In genomic region chr5:144307726-144308125, GRCh38 we compare ENCODE assay signal across 21 cellular contexts.
DNase-seq lines count a peak whose midpoint lies in the region; ATAC-seq and TF ChIP-seq lines count a peak whose summit lies in the region.
"Had no signal": no experiment of that assay in that cellular context is flagged by ENCODE, and none has a peak within 500 bp of the region (broad histone marks: within the 10 kb centered on the region; RNA-seq: fewer than 3 reads in every experiment).

No MANE protein-coding gene starts in this region.

- DNase-seq in Right ventricle myocardium superior (no peak), Right ventricle myocardium inferior (ENCODE audit: missing footprints) (no peak), NCI-H524 treated with DMSO at 0.1 percent for 48 hours (lab: John Stamatoyannopoulos, UW) (peak; percentile 93), hepatocyte (ENCODE audit: low spot score) (peak; percentile 61), posterior cingulate gyrus (no peak)
- no peak for DNase-seq in activated CD4-positive, CD25-positive, alpha-beta regulatory T cell (lab: John Stamatoyannopoulos, UW)
- no peak for DNase-seq in stimulated activated CD4-positive, alpha-beta T cell treated with anti-CD3 and anti-CD28 coated beads, Interleukin-2, amount 100 ng/mL, for 24 hours
- DNase-seq: activated B cell treated with CpG ODN at 0.5 μM for 24 hours; activated CD4-positive, alpha-beta memory T cell treated with anti-CD3 and anti-CD28 coated beads for 36 hours; activated effector memory CD4-positive, alpha-beta T cell treated with anti-CD3 and anti-CD28 coated beads, Interleukin-2, amount 50 U/mL, for 16 hours; activated naive CD8-positive, alpha-beta T cell treated with anti-CD3 and anti-CD28 coated beads, Interleukin-2, amount 50 U/mL, for 24 hours; colonic mucosa; esophagus squamous epithelium; gastrocnemius medialis; IMR-90; mesenchymal stem cell; naive B cell; upper lobe of left lung had no signal

- intact Hi-C loops in Right ventricle myocardium superior (cut with DNase I) (no loop called here), Right ventricle myocardium inferior (cut with DNase I) (no loop called here), posterior cingulate gyrus (cut with DNase I) (no loop called here)

- peak overlapping the region; percentile 77 for H3K27ac ChIP-seq in hepatocyte
- H3K27ac ChIP-seq: BLaER1 treated with 17β-estradiol and CSF1 and Interleukin-3, amounts not matched to agents 10 nM and 100 nM; colonic mucosa; esophagus squamous epithelium; gastrocnemius medialis; RWPE1; upper lobe of left lung had no signal

- H3K36me3 ChIP-seq in hepatocyte (replicated peaks; ENCODE audit: insufficient read depth, low read depth), result no peaks in the 10 kb centered on the region
- H3K36me3 ChIP-seq: BLaER1 treated with 17β-estradiol and CSF1 and Interleukin-3, amounts not matched to agents 10 nM and 100 nM; colonic mucosa; esophagus squamous epithelium; gastrocnemius medialis; upper lobe of left lung had no signal

- H3K27me3 ChIP-seq in hepatocyte, result no peaks in the 10 kb centered on the region
- H3K27me3 ChIP-seq: BLaER1 treated with 17β-estradiol and CSF1 and Interleukin-3, amounts not matched to agents 10 nM and 100 nM; colonic mucosa; esophagus squamous epithelium; gastrocnemius medialis; upper lobe of left lung had no signal

- peaks cover 24% of the 10 kb centered on the region for H3K4me1 ChIP-seq in hepatocyte (ENCODE audit: insufficient read depth)
- H3K4me1 ChIP-seq: BLaER1 treated with 17β-estradiol and CSF1 and Interleukin-3, amounts not matched to agents 10 nM and 100 nM; colonic mucosa; esophagus squamous epithelium; gastrocnemius medialis; upper lobe of left lung had no signal

- H3K9me3 ChIP-seq in hepatocyte (ENCODE audit: low read depth), result no peaks in the 10 kb centered on the region
- H3K9me3 ChIP-seq: BLaER1 treated with 17β-estradiol and CSF1 and Interleukin-3, amounts not matched to agents 10 nM and 100 nM; colonic mucosa; esophagus squamous epithelium; gastrocnemius medialis; upper lobe of left lung had no signal

- WGBS in hepatocyte (ENCODE audit: low lambda C conversion rate, missing lambda C conversion rate), result 52% methylated on average over 4 of the region's 4 CpGs

- ATAC-seq in Right ventricle myocardium superior (ENCODE audit: poor library complexity) (peak; percentile 40), Right ventricle myocardium inferior (no peak), GM18519 (IDR thresholded peaks at IDR 0.05; ENCODE audit: low FRiP score, unreplicated experiment) (no peak)
- ATAC-seq: activated naive CD8-positive, alpha-beta T cell treated with anti-CD3 and anti-CD28 coated beads, Interleukin-2, amount 50 U/mL, for 24 hours; gastrocnemius medialis had no signal

- no peak overlapping the region for H2AFZ ChIP-seq in hepatocyte

- no peaks in the 10 kb centered on the region for H4K20me1 ChIP-seq in hepatocyte (ENCODE audit: insufficient read depth, poor library complexity, severe bottlenecking)
- H4K20me1 ChIP-seq: BLaER1 treated with 17β-estradiol and CSF1 and Interleukin-3, amounts not matched to agents 10 nM and 100 nM had no signal

- peak overlapping the region; percentile 25 for H3K4me2 ChIP-seq in hepatocyte
- H3K4me2 ChIP-seq: BLaER1 treated with 17β-estradiol and CSF1 and Interleukin-3, amounts not matched to agents 10 nM and 100 nM had no signal

- H3K4me3 ChIP-seq in hepatocyte, result no peak overlapping the region
- H3K4me3 ChIP-seq: BLaER1 treated with 17β-estradiol and CSF1 and Interleukin-3, amounts not matched to agents 10 nM and 100 nM; colonic mucosa; esophagus squamous epithelium; gastrocnemius medialis; upper lobe of left lung had no signal

- H3K9me2 ChIP-seq in hepatocyte (replicated peaks; ENCODE audit: insufficient read depth), result no peaks in the 10 kb centered on the region

- H3K79me2 ChIP-seq in hepatocyte, result no peaks in the 10 kb centered on the region

- no peak for TF ChIP-seq CTCF in hepatocyte (IDR thresholded peaks at IDR 0.05; ENCODE audit: poor library complexity)

Comparison
In these comparisons a context has a peak if more than half of its experiments do, and no peak if none do; other contexts are left out.
1. DNase-seq: peak in NCI-H524 treated with DMSO at 0.1 percent for 48 hours (single experiment) and hepatocyte (single experiment); none in Right ventricle myocardium superior (single experiment), Right ventricle myocardium inferior (single experiment), activated CD4-positive, CD25-positive, alpha-beta regulatory T cell (0 of 4), stimulated activated CD4-positive, alpha-beta T cell treated with anti-CD3 and anti-CD28 coated beads, Interleukin-2, amount 100 ng/mL, for 24 hours (0 of 2) and posterior cingulate gyrus (0 of 10).